1 cellular context compared by ENCODE assay signal in the genomic region with DNA sequence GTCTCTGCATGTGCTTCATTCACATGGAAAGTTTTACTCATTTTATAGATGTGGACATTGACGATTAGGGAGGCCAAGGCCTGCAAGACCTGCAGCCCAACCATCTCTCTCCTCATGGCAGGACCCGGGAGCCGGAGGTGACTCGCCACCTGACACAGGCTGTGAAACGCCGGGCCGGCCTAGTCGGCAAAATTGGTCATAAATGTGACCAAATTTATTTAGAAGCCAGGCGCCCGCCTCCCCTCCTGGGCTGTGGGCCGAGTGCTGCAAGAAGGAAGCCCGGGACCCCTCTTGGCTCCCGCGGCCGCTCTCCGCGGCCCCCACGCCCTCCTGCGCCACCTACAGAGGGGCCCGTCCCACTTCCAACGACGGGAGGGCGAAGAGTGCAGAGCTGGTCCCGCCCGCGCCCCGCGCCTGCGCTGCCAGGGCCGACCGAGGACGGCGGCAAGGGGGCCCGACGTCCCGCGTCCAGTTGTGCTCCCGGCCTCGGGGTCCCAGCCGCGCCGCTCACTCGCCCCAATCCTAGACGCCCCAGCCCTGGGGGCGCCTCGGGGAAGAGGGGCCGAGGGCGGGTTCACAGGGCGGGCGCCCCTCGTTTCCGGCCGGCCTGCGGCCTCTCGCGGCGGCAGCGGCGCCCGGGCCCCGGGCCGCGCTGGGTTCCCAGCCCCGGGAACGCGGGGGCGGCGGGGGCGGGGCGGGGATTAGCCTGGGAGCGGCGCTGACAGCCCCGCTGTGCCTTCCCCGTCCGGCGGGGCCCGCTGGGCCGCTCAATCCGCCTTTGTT.
TF ChIP-seq lines count a peak whose summit lies in the region.

No MANE protein-coding gene starts in this region.

TF ChIP-seq in IMR-90, 13 proteins besides CTCF, POLR2A, EP300 and RAD21 (continued from another document):
- no peak for TF ChIP-seq CEBPB (IDR thresholded peaks at IDR 0.05; ENCODE audit: low read depth, low read length)
- TF ChIP-seq CHD1 (IDR thresholded peaks at IDR 0.05; ENCODE audit: low read depth, low read length): no peak
- TF ChIP-seq MAFK (IDR thresholded peaks at IDR 0.05; ENCODE audit: low read depth, low read length): no peak
- TF ChIP-seq SMC3 (IDR thresholded peaks at IDR 0.05; ENCODE audit: low read depth, low read length): no peak
- TF ChIP-seq NFE2L2 (IDR thresholded peaks at IDR 0.05; ENCODE audit: low read depth, low read length): no peak
- no peak for TF ChIP-seq BHLHE40 (IDR thresholded peaks at IDR 0.05; ENCODE audit: low read depth, low read length)
- no peak for TF ChIP-seq FOS (IDR thresholded peaks at IDR 0.05; ENCODE audit: low read depth, low read length)
- no peak for TF ChIP-seq MXI1 (IDR thresholded peaks at IDR 0.05; ENCODE audit: borderline replicate concordance, low read depth, low read length)
- TF ChIP-seq RFX5 (IDR thresholded peaks at IDR 0.05; ENCODE audit: low read depth, low read length): no peak
- TF ChIP-seq, protein P1, sequence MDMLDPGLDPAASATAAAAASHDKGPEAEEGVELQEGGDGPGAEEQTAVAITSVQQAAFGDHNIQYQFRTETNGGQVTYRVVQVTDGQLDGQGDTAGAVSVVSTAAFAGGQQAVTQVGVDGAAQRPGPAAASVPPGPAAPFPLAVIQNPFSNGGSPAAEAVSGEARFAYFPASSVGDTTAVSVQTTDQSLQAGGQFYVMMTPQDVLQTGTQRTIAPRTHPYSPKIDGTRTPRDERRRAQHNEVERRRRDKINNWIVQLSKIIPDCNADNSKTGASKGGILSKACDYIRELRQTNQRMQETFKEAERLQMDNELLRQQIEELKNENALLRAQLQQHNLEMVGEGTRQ (IDR thresholded peaks at IDR 0.05; ENCODE audit: low read depth, low read length): no peak
- TF ChIP-seq, protein P2, sequence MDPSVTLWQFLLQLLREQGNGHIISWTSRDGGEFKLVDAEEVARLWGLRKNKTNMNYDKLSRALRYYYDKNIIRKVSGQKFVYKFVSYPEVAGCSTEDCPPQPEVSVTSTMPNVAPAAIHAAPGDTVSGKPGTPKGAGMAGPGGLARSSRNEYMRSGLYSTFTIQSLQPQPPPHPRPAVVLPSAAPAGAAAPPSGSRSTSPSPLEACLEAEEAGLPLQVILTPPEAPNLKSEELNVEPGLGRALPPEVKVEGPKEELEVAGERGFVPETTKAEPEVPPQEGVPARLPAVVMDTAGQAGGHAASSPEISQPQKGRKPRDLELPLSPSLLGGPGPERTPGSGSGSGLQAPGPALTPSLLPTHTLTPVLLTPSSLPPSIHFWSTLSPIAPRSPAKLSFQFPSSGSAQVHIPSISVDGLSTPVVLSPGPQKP (IDR thresholded peaks at IDR 0.05; ENCODE audit: borderline replicate concordance, low read depth, low read length): no peak
- no peak for TF ChIP-seq RCOR1 (IDR thresholded peaks at IDR 0.05; ENCODE audit: insufficient replicate concordance, low read length)
